Comparison of ENCODE assay signal across 23 cellular contexts in the genomic region with DNA sequence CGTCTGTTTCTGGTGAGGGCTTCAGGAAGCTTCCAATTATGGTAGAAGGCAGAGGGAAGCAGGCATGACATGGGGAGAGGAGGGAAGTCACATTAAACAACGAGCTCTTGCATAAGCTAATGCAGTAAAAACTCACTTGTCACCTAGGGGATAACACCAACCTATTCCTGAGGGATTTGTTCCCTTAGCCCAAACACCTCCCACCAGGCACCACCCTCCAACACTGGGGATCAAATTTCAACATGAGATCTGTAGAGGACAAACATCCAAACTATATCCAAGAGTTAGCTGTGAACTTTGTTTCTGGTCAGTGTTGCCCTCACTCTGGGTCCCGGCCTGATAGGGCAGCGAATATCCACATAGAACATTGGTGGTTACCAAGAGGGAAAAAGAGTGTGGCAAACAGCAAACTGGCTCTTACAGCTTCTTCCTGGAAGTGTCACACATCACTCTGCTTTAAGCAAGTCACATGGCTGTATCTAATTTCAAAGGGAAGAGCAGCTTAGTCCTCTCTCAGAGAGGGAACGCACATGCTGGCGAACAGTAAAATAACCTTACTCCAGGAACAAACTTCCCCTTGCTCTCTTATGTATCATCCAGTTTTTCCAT. TPM values are rescaled to one million over a fixed set of nuclear protein-coding genes. Genes with fewer than 3 reads are reported as not detected.
DNase-seq lines count a peak whose midpoint lies in the region; ATAC-seq, FAIRE-seq and TF ChIP-seq lines count a peak whose summit lies in the region.
"Had no signal": no experiment of that assay in that cellular context is flagged by ENCODE, and none has a peak within 500 bp of the region (broad histone marks: within the 10 kb centered on the region; RNA-seq: fewer than 3 reads in every experiment).

No MANE protein-coding gene starts in this region.

- no peak overlapping the region for H2BK12ac ChIP-seq in mesenchymal stem cell (ENCODE audit: low read length in 2 of 2)

- H3K27ac ChIP-seq in GM23338 (ENCODE audit: low read depth) = peak overlapping the region; percentile 67
- no peak overlapping the region for H3K27ac ChIP-seq in endodermal cell (ENCODE audit: low read depth, low read length)
- H3K27ac ChIP-seq in mesenchymal stem cell (ENCODE audit: low read length, poor library complexity, severe bottlenecking) = no peak overlapping the region
- H3K27ac ChIP-seq: suprapubic skin, VCaP had no signal

- H3K4me2 ChIP-seq in GM23338 = peak overlapping the region; percentile 23; the same call in 1 of the 2 replicates
- no peak overlapping the region for H3K4me2 ChIP-seq in mesenchymal stem cell (ENCODE audit: low read length, poor library complexity, severe bottlenecking)
- H3K4me2 ChIP-seq: smooth muscle cell had no signal

- H3K23ac ChIP-seq in mesenchymal stem cell (ENCODE audit: low read length in 2 of 2) = no peak overlapping the region

- no peak overlapping the region for H3K18ac ChIP-seq in mesenchymal stem cell (ENCODE audit: low read depth in 1 of 2, low read length in 2 of 2)

- H4K91ac ChIP-seq in mesenchymal stem cell (ENCODE audit: low read length) = no peak overlapping the region

- TF ChIP-seq CTCF in GM23338 (conservative IDR thresholded peaks at IDR 0.05; ENCODE audit: low read depth in 2 of 2) (no peak), endodermal cell (conservative IDR thresholded peaks at IDR 0.05) (no peak)

- no peak overlapping the region for H2BK15ac ChIP-seq in mesenchymal stem cell (ENCODE audit: low read depth, poor library complexity, severe bottlenecking)

- H3K27me3 ChIP-seq in GM23338 (ENCODE audit: insufficient read depth) = no peaks in the 10 kb centered on the region
- H3K27me3 ChIP-seq in endodermal cell (ENCODE audit: control insufficient read depth, insufficient read depth, low read length, poor library complexity, severe bottlenecking) = peaks cover 17% of the 10 kb centered on the region
- H3K27me3 ChIP-seq in mesenchymal stem cell (ENCODE audit: control insufficient read depth in 1 of 2, insufficient read depth in 1 of 2, low read length in 2 of 2) = peaks cover 0 to 2% of the 10 kb centered on the region in 2 experiments
- H3K27me3 ChIP-seq: suprapubic skin had no signal

- H2AFZ ChIP-seq in GM23338 = peak overlapping the region; percentile 83
- peak overlapping the region; percentile 34 for H2AFZ ChIP-seq in mesenchymal stem cell (ENCODE audit: low read depth, low read length)

- H3K27me3 Mint-ChIP-seq in GM23338 (ENCODE audit: insufficient read depth, low read depth, poor library complexity) (no peaks in the 10 kb centered on the region), endodermal cell (ENCODE audit: insufficient read depth) (peaks cover 3% of the 10 kb centered on the region)
- peaks cover 6% of the 10 kb centered on the region for H3K27me3 Mint-ChIP-seq in activated naive CD4-positive, alpha-beta T cell treated with anti-CD3 and anti-CD28 coated beads, Interleukin-2, amount 10 ng/mL, durations not matched to agents 7 days and 5 days

- no peaks in the 10 kb centered on the region for H4K20me1 ChIP-seq in GM23338 (replicated peaks; ENCODE audit: insufficient read depth)

- H3K9ac ChIP-seq in endodermal cell (ENCODE audit: extremely low read depth, low read length, poor library complexity, severe bottlenecking) = no peak overlapping the region
- no peak overlapping the region for H3K9ac ChIP-seq in mesenchymal stem cell (ENCODE audit: low read length)

- no peak overlapping the region for H2BK5ac ChIP-seq in mesenchymal stem cell (ENCODE audit: low read depth, low read length, poor library complexity, severe bottlenecking)

- CTCF ChIA-PET in activated naive CD4-positive, alpha-beta T cell treated with anti-CD3 and anti-CD28 coated beads, Interleukin-2, amount 10 ng/mL, durations not matched to agents 7 days and 5 days (lab: Charles Lee) = no interaction called here

- H3K4me1 Mint-ChIP-seq in GM23338 (peaks cover 19% of the 10 kb centered on the region; the same call in 2 of the 3 replicates), endodermal cell (peaks cover 14% of the 10 kb centered on the region)
- H3K4me1 Mint-ChIP-seq in activated naive CD4-positive, alpha-beta T cell treated with anti-CD3 and anti-CD28 coated beads, Interleukin-2, amount 10 ng/mL, durations not matched to agents 7 days and 5 days = no peaks in the 10 kb centered on the region
- H3K4me1 Mint-ChIP-seq: activated naive CD8-positive, alpha-beta T cell treated with anti-CD3 and anti-CD28 coated beads, Interleukin-2, amount 10 ng/mL, durations not matched to agents 7 days and 5 days had no signal

- peaks cover 17% of the 10 kb centered on the region for H3K4me1 ChIP-seq in GM23338 (ENCODE audit: insufficient read depth)
- H3K4me1 ChIP-seq in endodermal cell (ENCODE audit: control insufficient read depth, insufficient read depth, low read length) = peaks cover 2% of the 10 kb centered on the region
- peaks cover 4% of the 10 kb centered on the region for H3K4me1 ChIP-seq in mesenchymal stem cell (ENCODE audit: control insufficient read depth, insufficient read depth, low read depth, low read length)

- no peak for FAIRE-seq in frontal cortex (lab: Jason Lieb, UNC)

- DNase-seq in GM23338 (ENCODE audit: low spot score) = peak; percentile 42
- DNase-seq in NCI-H2171 (lab: John Stamatoyannopoulos, UW) = peak; percentile 54
- peak; percentile 56 for DNase-seq in endodermal cell
- no peak for DNase-seq in mesenchymal stem cell
- DNase-seq in stimulated activated CD4-positive, alpha-beta T cell treated with anti-CD3 and anti-CD28 coated beads, Interleukin-2, amount 100 ng/mL, for 24 hours = no peak
- DNase-seq in frontal cortex (ENCODE audit: low spot score in 2 of 2) = no peak
- DNase-seq in activated naive CD4-positive, alpha-beta T cell treated with anti-CD3 and anti-CD28 coated beads, Interleukin-2, amount 10 ng/mL, durations not matched to agents 7 days and 5 days = no peak
- DNase-seq: activated CD8-positive, alpha-beta T cell treated with anti-CD3 and anti-CD28 coated beads for 36 hours; activated naive CD8-positive, alpha-beta T cell treated with anti-CD3 and anti-CD28 coated beads, Interleukin-2, amount 10 ng/mL, durations not matched to agents 7 days and 5 days; activated T-cell treated with anti-CD3 and anti-CD28 coated beads, Interleukin-2, amount 50 U/mL, for 72 hours; CD8-positive, alpha-beta memory T cell; immature natural killer cell; mammary epithelial cell; naive thymus-derived CD8-positive, alpha-beta T cell; NCI-H146; NCI-H446; OCI-M1; posterior cingulate gyrus had no signal

- no peaks in the 10 kb centered on the region for H3K36me3 ChIP-seq in GM23338 (ENCODE audit: insufficient read depth)
- no peaks in the 10 kb centered on the region for H3K36me3 ChIP-seq in endodermal cell (ENCODE audit: control insufficient read depth, insufficient read depth, low read length)
- H3K36me3 ChIP-seq in mesenchymal stem cell (ENCODE audit: control insufficient read depth in 1 of 2, insufficient read depth in 2 of 2, low read depth in 1 of 2, low read length in 2 of 2) = no peaks in the 10 kb centered on the region
- H3K36me3 ChIP-seq: suprapubic skin had no signal

- 0 out of 2 replicates have a peak, but pooled peaks cover 2% of the 10 kb centered on the region for H3F3A ChIP-seq in GM23338 (replicated peaks; ENCODE audit: low read depth)

- H3K27ac Mint-ChIP-seq in GM23338 (no peak overlapping the region), endodermal cell (no peak overlapping the region)
- H3K27ac Mint-ChIP-seq in activated naive CD4-positive, alpha-beta T cell treated with anti-CD3 and anti-CD28 coated beads, Interleukin-2, amount 10 ng/mL, durations not matched to agents 7 days and 5 days = no peak overlapping the region
- H3K27ac Mint-ChIP-seq: activated CD8-positive, alpha-beta T cell treated with anti-CD3 and anti-CD28 coated beads for 36 hours; activated naive CD8-positive, alpha-beta T cell treated with anti-CD3 and anti-CD28 coated beads, Interleukin-2, amount 10 ng/mL, durations not matched to agents 7 days and 5 days; activated T-cell treated with anti-CD3 and anti-CD28 coated beads, Interleukin-2, amount 50 U/mL, for 72 hours; CD8-positive, alpha-beta memory T cell; immature natural killer cell; naive thymus-derived CD8-positive, alpha-beta T cell; T-helper 1 cell treated with Interleukin-12 subunit alpha and Interleukin-12 subunit beta and Interleukin-4 antibody, amounts not matched to agents 30 μg/mL and 1 μg/mL, for 36 hours had no signal

- H3K4me3 ChIP-seq in GM23338 (no peak overlapping the region), endodermal cell (ENCODE audit: low read length) (no peak overlapping the region), mesenchymal stem cell (ENCODE audit: insufficient read depth in 1 of 2, low read depth in 1 of 2, low read length in 2 of 2) (no peak overlapping the region)
- H3K4me3 ChIP-seq: smooth muscle cell, suprapubic skin had no signal

- H3K79me2 ChIP-seq in GM23338 (replicated peaks; ENCODE audit: insufficient read depth) = no peaks in the 10 kb centered on the region

- ATAC-seq in GM23338 (peak; percentile 28), HG02981 (IDR thresholded peaks at IDR 0.05; ENCODE audit: unreplicated experiment) (no peak)
- ATAC-seq: activated CD8-positive, alpha-beta T cell treated with anti-CD3 and anti-CD28 coated beads for 36 hours; activated T-cell treated with anti-CD3 and anti-CD28 coated beads, Interleukin-2, amount 50 U/mL, for 72 hours; naive thymus-derived CD8-positive, alpha-beta T cell had no signal

- no peak overlapping the region for H4K8ac ChIP-seq in mesenchymal stem cell (ENCODE audit: low read length)

- 71 to 88% methylated on average over 1 to 6 of the region's 6 CpGs for WGBS in endodermal cell (ENCODE audit: insufficient coverage in 1 of 2, insufficient read length in 1 of 2), 2 experiments
- WGBS in mesenchymal stem cell = 71% methylated on average over 6 of the region's 6 CpGs

- H3K4me3 Mint-ChIP-seq in GM23338 (no peak overlapping the region), endodermal cell (no peak overlapping the region)
- H3K4me3 Mint-ChIP-seq in activated naive CD4-positive, alpha-beta T cell treated with anti-CD3 and anti-CD28 coated beads, Interleukin-2, amount 10 ng/mL, durations not matched to agents 7 days and 5 days = no peak overlapping the region
- H3K4me3 Mint-ChIP-seq: activated CD8-positive, alpha-beta T cell treated with anti-CD3 and anti-CD28 coated beads for 36 hours; activated naive CD8-positive, alpha-beta T cell treated with anti-CD3 and anti-CD28 coated beads, Interleukin-2, amount 10 ng/mL, durations not matched to agents 7 days and 5 days; activated T-cell treated with anti-CD3 and anti-CD28 coated beads, Interleukin-2, amount 50 U/mL, for 72 hours; CD8-positive, alpha-beta memory T cell; immature natural killer cell; naive thymus-derived CD8-positive, alpha-beta T cell; T-helper 1 cell treated with Interleukin-12 subunit alpha and Interleukin-12 subunit beta and Interleukin-4 antibody, amounts not matched to agents 30 μg/mL and 1 μg/mL, for 36 hours had no signal

- no peak overlapping the region for H2AK5ac ChIP-seq in mesenchymal stem cell (ENCODE audit: low read length, severe bottlenecking)

- no peaks in the 10 kb centered on the region for H3K36me3 Mint-ChIP-seq in GM23338 (ENCODE audit: low read depth)
- H3K36me3 Mint-ChIP-seq in endodermal cell (ENCODE audit: low read depth) = no peaks in the 10 kb centered on the region
- no peaks in the 10 kb centered on the region for H3K36me3 Mint-ChIP-seq in activated naive CD4-positive, alpha-beta T cell treated with anti-CD3 and anti-CD28 coated beads, Interleukin-2, amount 10 ng/mL, durations not matched to agents 7 days and 5 days
- H3K36me3 Mint-ChIP-seq: activated naive CD8-positive, alpha-beta T cell treated with anti-CD3 and anti-CD28 coated beads, Interleukin-2, amount 10 ng/mL, durations not matched to agents 7 days and 5 days; CD8-positive, alpha-beta memory T cell; immature natural killer cell; naive thymus-derived CD8-positive, alpha-beta T cell had no signal

- H3K4ac ChIP-seq in mesenchymal stem cell (ENCODE audit: low read depth in 1 of 2, low read length in 2 of 2) = no peak overlapping the region

- H2BK120ac ChIP-seq in mesenchymal stem cell (ENCODE audit: low read depth, low read length) = no peak overlapping the region

- peaks cover 14% of the 10 kb centered on the region for H3K9me2 ChIP-seq in GM23338 (ENCODE audit: insufficient read depth)

- no peaks in the 10 kb centered on the region for H3K9me3 Mint-ChIP-seq in GM23338
- no peaks in the 10 kb centered on the region for H3K9me3 Mint-ChIP-seq in endodermal cell
- no peaks in the 10 kb centered on the region for H3K9me3 Mint-ChIP-seq in activated naive CD4-positive, alpha-beta T cell treated with anti-CD3 and anti-CD28 coated beads, Interleukin-2, amount 10 ng/mL, durations not matched to agents 7 days and 5 days
- H3K9me3 Mint-ChIP-seq: activated CD8-positive, alpha-beta T cell treated with anti-CD3 and anti-CD28 coated beads for 36 hours; activated naive CD8-positive, alpha-beta T cell treated with anti-CD3 and anti-CD28 coated beads, Interleukin-2, amount 10 ng/mL, durations not matched to agents 7 days and 5 days; activated T-cell treated with anti-CD3 and anti-CD28 coated beads, Interleukin-2, amount 50 U/mL, for 72 hours; immature natural killer cell; naive thymus-derived CD8-positive, alpha-beta T cell; T-helper 1 cell treated with Interleukin-12 subunit alpha and Interleukin-12 subunit beta and Interleukin-4 antibody, amounts not matched to agents 30 μg/mL and 1 μg/mL, for 36 hours had no signal

- peaks cover 5% of the 10 kb centered on the region for H3K79me1 ChIP-seq in mesenchymal stem cell (replicated peaks; ENCODE audit: low read length, poor library complexity, severe bottlenecking)

- H3K9me3 ChIP-seq in endodermal cell (ENCODE audit: control insufficient read depth, low read length) (no peaks in the 10 kb centered on the region), mesenchymal stem cell (ENCODE audit: control insufficient read depth, low read length) (no peaks in the 10 kb centered on the region)
- H3K9me3 ChIP-seq: suprapubic skin had no signal

- no peak overlapping the region for H3K14ac ChIP-seq in mesenchymal stem cell (ENCODE audit: low read length in 2 of 2)

RNA-seq across cellular contexts. Expression of a gene that starts 4.6 kb away (rescaled TPM):
- total RNA-seq in GM23338 (2014; rRNA removed; shearing (Covaris generic)) = 21.5 and 28.1 TPM in 2 replicates
- 13.9 and 17.2 TPM in 2 replicates for polyA plus RNA-seq in GM23338 (2016; fragmentation: Nextera tagmentation; extraction: Ambion mirVana)
- 10 to 100 TPM in 1 of 2 donors, 1 to 10 TPM in 1; 8.7 to 11.3 TPM for total RNA-seq in endodermal cell
- 10.3 TPM for polyA plus RNA-seq in endodermal cell (2013, experiment 1 of 2)
- 9.4 TPM for polyA plus RNA-seq in endodermal cell (2013, experiment 2 of 2)
- 10.7 TPM for polyA plus RNA-seq in mesenchymal stem cell (2013, experiment 1 of 2)
- 10.4 TPM for polyA plus RNA-seq in mesenchymal stem cell (2013, experiment 2 of 2)
- 5.7 TPM for total RNA-seq in frontal cortex

Comparison
In these comparisons a context has a peak if more than half of its experiments do, and no peak if none do; other contexts are left out.
1. DNase-seq: peak in GM23338 (single experiment), NCI-H2171 (single experiment) and endodermal cell (single experiment); none in mesenchymal stem cell (single experiment), stimulated activated CD4-positive, alpha-beta T cell treated with anti-CD3 and anti-CD28 coated beads, Interleukin-2, amount 100 ng/mL, for 24 hours (0 of 2), frontal cortex (0 of 2) and activated naive CD4-positive, alpha-beta T cell treated with anti-CD3 and anti-CD28 coated beads, Interleukin-2, amount 10 ng/mL, durations not matched to agents 7 days and 5 days (single experiment).